ENCODE assay signal across 28 cellular contexts in the genomic region with DNA sequence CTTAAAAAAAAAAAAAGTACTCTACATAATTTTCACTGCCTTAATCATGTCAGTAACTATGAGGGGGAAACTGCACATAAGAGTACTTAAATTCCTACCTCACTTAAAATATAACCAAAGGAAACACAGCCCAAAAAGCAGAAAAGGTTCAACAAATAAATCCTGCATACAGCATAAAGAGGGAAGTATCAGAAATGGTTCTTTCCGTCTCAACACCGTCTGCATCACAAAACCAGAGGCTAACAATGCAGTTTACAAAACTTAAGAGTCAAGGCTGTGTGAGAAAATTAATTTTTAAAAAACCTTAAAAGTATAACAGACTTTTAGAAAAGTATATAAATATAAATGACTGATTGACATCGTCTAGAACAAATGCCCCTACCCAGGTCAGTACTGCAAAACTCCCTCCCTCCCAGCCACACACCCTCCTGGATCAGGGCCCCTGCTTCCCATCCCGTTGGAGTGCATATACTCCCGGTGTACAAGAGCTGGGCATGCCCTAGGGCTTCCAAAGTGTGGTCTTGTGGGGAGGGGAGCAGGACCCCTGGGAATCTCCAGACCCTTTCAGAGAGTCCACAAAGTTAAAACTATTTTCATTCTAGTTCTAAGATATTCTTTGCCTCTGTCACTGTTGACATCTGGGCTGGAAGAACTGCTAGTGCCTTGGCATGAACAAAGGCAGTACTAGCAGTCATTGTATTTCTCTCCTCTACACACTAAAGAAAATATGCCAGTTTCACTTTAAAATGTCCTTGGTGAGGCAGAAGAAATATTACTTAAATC.
A peak's percentile ranks its signal among the peaks of the same experiment; 100 is the strongest.
DNase-seq lines count a peak whose midpoint lies in the region; ATAC-seq and TF ChIP-seq lines count a peak whose summit lies in the region.
"Had no signal": no experiment of that assay in that cellular context is flagged by ENCODE, and none has a peak within 500 bp of the region (broad histone marks: within the 10 kb centered on the region; RNA-seq: fewer than 3 reads in every experiment).

No MANE protein-coding gene starts in this region.

- H3K27ac Mint-ChIP-seq in activated naive CD8-positive, alpha-beta T cell = peak overlapping the region; percentile 61
- H3K27ac Mint-ChIP-seq in activated naive CD8-positive, alpha-beta T cell treated with anti-CD3 and anti-CD28 coated beads for 36 hours = no peak overlapping the region
- H3K27ac Mint-ChIP-seq in neural progenitor cell (peak overlapping the region; percentile 72), T-cell (no peak overlapping the region)
- H3K27ac Mint-ChIP-seq: activated CD4-positive, alpha-beta memory T cell treated with anti-CD3 and anti-CD28 coated beads for 36 hours; activated naive CD8-positive, alpha-beta T cell treated with anti-CD3 and anti-CD28 coated beads, Interleukin-2, amount 50 U/mL, for 24 hours had no signal

- no peak overlapping the region for H3K4me3 ChIP-seq in neural progenitor cell
- H3K4me3 ChIP-seq: A549, gastroesophageal sphincter, HAP-1, left ventricle myocardium inferior, psoas muscle, stomach had no signal

- H3K4me3 Mint-ChIP-seq in activated naive CD8-positive, alpha-beta T cell = no peak overlapping the region
- no peak overlapping the region for H3K4me3 Mint-ChIP-seq in activated naive CD8-positive, alpha-beta T cell treated with anti-CD3 and anti-CD28 coated beads for 36 hours
- H3K4me3 Mint-ChIP-seq in neural progenitor cell (no peak overlapping the region), T-cell (peak overlapping the region in 1 of 3 donors; percentile 22)
- H3K4me3 Mint-ChIP-seq: activated CD4-positive, alpha-beta memory T cell treated with anti-CD3 and anti-CD28 coated beads for 36 hours; activated naive CD8-positive, alpha-beta T cell treated with anti-CD3 and anti-CD28 coated beads, Interleukin-2, amount 50 U/mL, for 24 hours; nephron had no signal

- no peak for DNase-seq in activated naive CD8-positive, alpha-beta T cell treated with anti-CD3 and anti-CD28 coated beads for 36 hours
- DNase-seq in neural progenitor cell (ENCODE audit: low spot score) (no peak), T-cell (no peak), NCI-H2196 treated with DMSO at 0.1 percent for 48 hours (lab: John Stamatoyannopoulos, UW; ENCODE audit: unreplicated experiment) (no peak), RKO (ENCODE audit: low spot score) (no peak)
- DNase-seq in stimulated activated CD4-positive, alpha-beta T cell treated with anti-CD3 and anti-CD28 coated beads, Interleukin-2, amount 100 ng/mL, for 24 hours = no peak
- DNase-seq: activated CD4-positive, alpha-beta memory T cell treated with anti-CD3 and anti-CD28 coated beads for 36 hours; activated CD4-positive, CD25-positive, alpha-beta regulatory T cell; activated naive CD8-positive, alpha-beta T cell treated with anti-CD3 and anti-CD28 coated beads, Interleukin-2, amount 50 U/mL, for 24 hours; Caco-2; DND-41; left ventricle myocardium inferior; NCI-H1092; NCI-H1930; NCI-H526 treated with DMSO at 0.1 percent for 48 hours; psoas muscle; stimulated activated CD8-positive, alpha-beta memory T cell treated with anti-CD3 and anti-CD28 coated beads, Interleukin-4, amount 100 ng/mL, for 48 hours; stomach; trophoblast cell had no signal

- POLR2A ChIA-PET in T-cell (lab: Charles Lee) = no interaction called here

- no peaks in the 10 kb centered on the region for H3K9me3 ChIP-seq in neural progenitor cell (ENCODE audit: low read depth)
- H3K9me3 ChIP-seq: A549, Caco-2, gastroesophageal sphincter, HAP-1, left ventricle myocardium inferior, psoas muscle, stomach had no signal

- H3K36me3 ChIP-seq in neural progenitor cell = no peaks in the 10 kb centered on the region
- H3K36me3 ChIP-seq: gastroesophageal sphincter, HAP-1, left ventricle myocardium inferior, stomach had no signal

- no peaks in the 10 kb centered on the region for H3K79me2 ChIP-seq in neural progenitor cell (ENCODE audit: low read depth)

- CTCF ChIA-PET in T-cell (lab: Charles Lee) = interaction anchor here in 1 of 2 donors (0.6 to 1.2 kb wide), 3 partner anchors 17 to 75 kb away, joined by 3 to 5 read pairs (median 3); a partner anchor contains a TSS

- no peaks in the 10 kb centered on the region for H3F3A ChIP-seq in neural progenitor cell (ENCODE audit: low read depth)

- no peaks in the 10 kb centered on the region for H4K20me1 ChIP-seq in neural progenitor cell (ENCODE audit: low read depth)

- H3K27ac ChIP-seq in neural progenitor cell = no peak overlapping the region
- H3K27ac ChIP-seq: A549, gastroesophageal sphincter, HL-60, left ventricle myocardium inferior, psoas muscle had no signal

- H3K9ac ChIP-seq in neural progenitor cell = no peak overlapping the region

- no peaks in the 10 kb centered on the region for H3K27me3 Mint-ChIP-seq in activated naive CD8-positive, alpha-beta T cell
- H3K27me3 Mint-ChIP-seq in activated naive CD8-positive, alpha-beta T cell treated with anti-CD3 and anti-CD28 coated beads for 36 hours = no peaks in the 10 kb centered on the region
- H3K27me3 Mint-ChIP-seq in neural progenitor cell (ENCODE audit: insufficient read depth, low read depth) (no peaks in the 10 kb centered on the region), T-cell (no peaks in the 10 kb centered on the region)
- H3K27me3 Mint-ChIP-seq: activated CD4-positive, alpha-beta memory T cell treated with anti-CD3 and anti-CD28 coated beads for 36 hours; activated naive CD8-positive, alpha-beta T cell treated with anti-CD3 and anti-CD28 coated beads, Interleukin-2, amount 50 U/mL, for 24 hours had no signal

- peaks cover 16% of the 10 kb centered on the region for H3K4me1 Mint-ChIP-seq in activated naive CD8-positive, alpha-beta T cell (ENCODE audit: low read depth)
- peaks cover 19% of the 10 kb centered on the region for H3K4me1 Mint-ChIP-seq in activated naive CD8-positive, alpha-beta T cell treated with anti-CD3 and anti-CD28 coated beads for 36 hours
- H3K4me1 Mint-ChIP-seq in neural progenitor cell = peaks cover 20% of the 10 kb centered on the region
- peaks cover 0 to 11% (median 10%) of the 10 kb centered on the region in 3 donors for H3K4me1 Mint-ChIP-seq in T-cell

- no peaks in the 10 kb centered on the region for H3K27me3 ChIP-seq in neural progenitor cell
- H3K27me3 ChIP-seq: gastroesophageal sphincter, stomach had no signal

- TF ChIP-seq CTCF in neural progenitor cell (IDR thresholded peaks at IDR 0.05) = no peak

- no peak overlapping the region for H3K4me2 ChIP-seq in neural progenitor cell
- H3K4me2 ChIP-seq: A549 had no signal

- H3K4me1 ChIP-seq in neural progenitor cell = peaks cover 16% of the 10 kb centered on the region
- H3K4me1 ChIP-seq: A549, gastroesophageal sphincter, HAP-1, psoas muscle had no signal

- peak; percentile 32 for ATAC-seq in esophagus mucosa
- ATAC-seq in T-cell (replicated peaks in 1 of 4) = no peak
- ATAC-seq: A549; activated naive CD8-positive, alpha-beta T cell treated with anti-CD3 and anti-CD28 coated beads, Interleukin-2, amount 50 U/mL, for 24 hours; gastroesophageal sphincter; HepG2; psoas muscle; Right ventricle myocardium inferior had no signal

- no peaks in the 10 kb centered on the region for H3K9me3 Mint-ChIP-seq in activated naive CD8-positive, alpha-beta T cell (ENCODE audit: low read depth)
- no peaks in the 10 kb centered on the region for H3K9me3 Mint-ChIP-seq in activated naive CD8-positive, alpha-beta T cell treated with anti-CD3 and anti-CD28 coated beads for 36 hours
- H3K9me3 Mint-ChIP-seq in neural progenitor cell = no peaks in the 10 kb centered on the region
- H3K9me3 Mint-ChIP-seq in T-cell = no peaks in the 10 kb centered on the region
- H3K9me3 Mint-ChIP-seq: activated CD4-positive, alpha-beta memory T cell treated with anti-CD3 and anti-CD28 coated beads for 36 hours; activated naive CD8-positive, alpha-beta T cell treated with anti-CD3 and anti-CD28 coated beads, Interleukin-2, amount 50 U/mL, for 24 hours; nephron had no signal

- H3K36me3 Mint-ChIP-seq in activated naive CD8-positive, alpha-beta T cell = peaks cover 5% of the 10 kb centered on the region
- peaks cover 4% of the 10 kb centered on the region for H3K36me3 Mint-ChIP-seq in activated naive CD8-positive, alpha-beta T cell treated with anti-CD3 and anti-CD28 coated beads for 36 hours
- H3K36me3 Mint-ChIP-seq in neural progenitor cell (no peaks in the 10 kb centered on the region), T-cell (peaks cover 8% of the 10 kb centered on the region)
- H3K36me3 Mint-ChIP-seq: activated CD4-positive, alpha-beta memory T cell treated with anti-CD3 and anti-CD28 coated beads for 36 hours had no signal

- peak overlapping the region; percentile 36 for H2AFZ ChIP-seq in neural progenitor cell (replicated peaks)

Comparison
In these comparisons a context has a peak if more than half of its experiments do, and no peak if none do; other contexts are left out.
1. H3K27ac Mint-ChIP-seq: peak in activated naive CD8-positive, alpha-beta T cell (single experiment) and neural progenitor cell (single experiment); none in activated naive CD8-positive, alpha-beta T cell treated with anti-CD3 and anti-CD28 coated beads for 36 hours (single experiment) and T-cell (0 of 2).